In the genomic region with DNA sequence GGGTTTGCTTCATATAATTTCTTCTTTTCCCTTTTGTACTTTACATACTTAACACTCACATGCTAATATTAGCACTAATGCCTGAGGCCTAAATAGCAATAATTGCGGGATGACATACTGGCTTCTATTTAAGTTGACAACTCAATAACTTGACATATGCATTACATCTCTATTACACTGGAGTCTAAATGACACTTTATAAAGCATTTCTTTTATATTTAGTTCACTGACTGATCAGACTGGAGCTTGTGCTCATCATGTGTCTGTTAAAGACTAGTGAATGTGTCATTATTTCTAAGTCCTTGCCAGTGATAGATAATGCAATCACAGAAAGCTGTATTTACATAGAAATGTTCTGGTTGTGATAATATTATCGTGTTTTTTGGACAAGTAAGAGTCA, we compare ENCODE assay signal across 18 cellular contexts.
DNase-seq lines count a peak whose midpoint lies in the region; ATAC-seq, FAIRE-seq and TF ChIP-seq lines count a peak whose summit lies in the region.
"Had no signal": no experiment of that assay in that cellular context is flagged by ENCODE, and none has a peak within 500 bp of the region (broad histone marks: within the 10 kb centered on the region; RNA-seq: fewer than 3 reads in every experiment).

No MANE protein-coding gene starts in this region.

- H3K9me3 ChIP-seq in K562 (replicated peaks; ENCODE audit: control insufficient read depth, insufficient read depth, low read depth, low read length): no peaks in the 10 kb centered on the region
- H3K9me3 ChIP-seq in neural cell (ENCODE audit: low read length): no peaks in the 10 kb centered on the region
- H3K9me3 ChIP-seq in upper lobe of left lung: no peaks in the 10 kb centered on the region
- H3K9me3 ChIP-seq: BLaER1 treated with 17β-estradiol and CSF1 and Interleukin-3, amounts not matched to agents 10 nM and 100 nM had no signal

- POLR2A ChIA-PET in K562 (lab: Yijun Ruan, JAX): interaction anchor here (0.6 kb wide), 2 partner anchors 214 to 745 kb away, joined by 3 read pairs; no protein-coding TSS in a partner anchor

- no peaks in the 10 kb centered on the region for H3K79me2 ChIP-seq in K562 (ENCODE audit: control insufficient read depth, insufficient read depth, low read length)
- H3K79me2 ChIP-seq in neural cell (replicated peaks; ENCODE audit: insufficient read depth, low read length): no peaks in the 10 kb centered on the region

- in situ Hi-C loops in K562 (cut with MboI): no loop called here

- H3K27ac ChIP-seq in K562 (ENCODE audit: extremely low read depth, low read depth, low read length) (no peak overlapping the region), neural cell (ENCODE audit: low read length) (peak overlapping the region; percentile 86), upper lobe of left lung (no peak overlapping the region)
- H3K27ac ChIP-seq: BLaER1 treated with 17β-estradiol and CSF1 and Interleukin-3, amounts not matched to agents 10 nM and 100 nM had no signal

- no peak for FAIRE-seq in K562 (lab: Jason Lieb, UNC)
- FAIRE-seq: GM12878, HTR-8/SVneo had no signal

- peaks cover 5% of the 10 kb centered on the region for H3F3A ChIP-seq in neural cell (ENCODE audit: insufficient read depth, low read length, poor library complexity, severe bottlenecking)

- no peaks in the 10 kb centered on the region for H3K9me1 ChIP-seq in K562 (ENCODE audit: control insufficient read depth, insufficient read depth, low read length)

- TF ChIP-seq RAD21 in K562 (CRISPR knock-in tag; conservative IDR thresholded peaks at IDR 0.05 in 1 of 2, IDR thresholded peaks at IDR 0.05 in 1 of 2) (no peak), neural cell (conservative IDR thresholded peaks at IDR 0.05) (peak; percentile 33)

- no peaks in the 10 kb centered on the region for H3K9me2 ChIP-seq in neural cell (ENCODE audit: insufficient read depth, low read length)

- intact Hi-C loops in K562 (cut with micrococcal nuclease): no loop called here

- TF ChIP-seq EP300 in K562 (IDR thresholded peaks at IDR 0.05; ENCODE audit: low read length): no peak
- TF ChIP-seq EP300 in neural cell (conservative IDR thresholded peaks at IDR 0.05; ENCODE audit: poor library complexity, severe bottlenecking): peak; percentile 99
- TF ChIP-seq EP300 in upper lobe of left lung (IDR thresholded peaks at IDR 0.05): no peak

- H3K4me2 ChIP-seq in K562 (ENCODE audit: insufficient read depth, low read length) (no peak overlapping the region), neural cell (ENCODE audit: low read length) (peak overlapping the region; percentile 1)
- H3K4me2 ChIP-seq: BLaER1 treated with 17β-estradiol and CSF1 and Interleukin-3, amounts not matched to agents 10 nM and 100 nM had no signal

- H3K9ac ChIP-seq in K562 (ENCODE audit: insufficient read depth in 1 of 2, low read depth in 2 of 2, low read length in 2 of 2): no peak overlapping the region
- H3K9ac ChIP-seq in neural cell (ENCODE audit: low read length): peak overlapping the region; percentile 44
- H3K9ac ChIP-seq: BLaER1 treated with 17β-estradiol and CSF1 and Interleukin-3, amounts not matched to agents 10 nM and 100 nM had no signal

- TF ChIP-seq POLR2A in K562 (conservative IDR thresholded peaks at IDR 0.05) (no peak), upper lobe of left lung (IDR thresholded peaks at IDR 0.05) (no peak)

- DNase-seq in COLO829 (ENCODE audit: low spot score) (peak; percentile 51), NCI-H1417 treated with DMSO at 0.1 percent for 48 hours (lab: John Stamatoyannopoulos, UW) (peak; percentile 6), K562 (ENCODE audit: extremely low read depth in 1 of 4, low spot score in 3 of 4) (no peak), upper lobe of left lung (no peak), NCI-H774 (lab: John Stamatoyannopoulos, UW) (no peak)
- no peak for DNase-seq in stimulated activated naive CD8-positive, alpha-beta T cell treated with anti-CD3 and anti-CD28 coated beads, Interleukin-15, Interleukin-2, amounts not matched to agents 100 U/mL and 50 U/mL, for 24 hours
- DNase-seq: CD8-positive, alpha-beta T cell; COR-L47; DMS 273 treated with DMSO at 0.1 percent for 48 hours; DMS53; DND-41; EL; GOT3; H9 had no signal

- H3K36me3 ChIP-seq in K562 (ENCODE audit: control insufficient read depth, insufficient read depth, low read length): no peaks in the 10 kb centered on the region
- H3K36me3 ChIP-seq in neural cell (ENCODE audit: insufficient read depth, low read length): no peaks in the 10 kb centered on the region
- H3K36me3 ChIP-seq in upper lobe of left lung: no peaks in the 10 kb centered on the region
- H3K36me3 ChIP-seq: BLaER1 treated with 17β-estradiol and CSF1 and Interleukin-3, amounts not matched to agents 10 nM and 100 nM had no signal

- H2AFZ ChIP-seq in K562 (ENCODE audit: low read depth, low read length) (no peak overlapping the region), neural cell (ENCODE audit: low read depth, low read length) (no peak overlapping the region)

- no TSS peak for BruUV-seq in K562 (replicated peaks; lab: Mats Ljungman, UMichigan)

- no peak overlapping the region for H3K4me3 ChIP-seq in K562
- no peak overlapping the region for H3K4me3 ChIP-seq in neural cell (ENCODE audit: low read length)
- no peak overlapping the region for H3K4me3 ChIP-seq in upper lobe of left lung
- H3K4me3 ChIP-seq: BLaER1 treated with 17β-estradiol and CSF1 and Interleukin-3, amounts not matched to agents 10 nM and 100 nM; GM12878 had no signal

- CTCF ChIA-PET in K562 (lab: Yijun Ruan, JAX; ENCODE audit: low intra/inter-chr PET ratio): no interaction called here

- H3K4me1 ChIP-seq in K562 (replicated peaks in 1 of 2; ENCODE audit: control insufficient read depth in 2 of 2, insufficient read depth in 2 of 2, low read length in 2 of 2): peaks cover 0 to 7% of the 10 kb centered on the region in 2 experiments; a peak in 2 of 5 replicates
- H3K4me1 ChIP-seq in upper lobe of left lung: peaks cover 0 to 3% (median 0%) of the 10 kb centered on the region in 4 donors

- TF ChIP-seq CTCF in K562 (IDR thresholded peaks at IDR 0.05 in 2 of 3, conservative IDR thresholded peaks at IDR 0.05 in 1 of 3; ENCODE audit: insufficient read depth in 2 of 3, low read depth in 1 of 3, low read length in 3 of 3) (no peak), neural cell (IDR thresholded peaks at IDR 0.05; ENCODE audit: poor library complexity, severe bottlenecking) (no peak), upper lobe of left lung (IDR thresholded peaks at IDR 0.05) (no peak)

- no peaks in the 10 kb centered on the region for H4K20me1 ChIP-seq in K562 (replicated peaks; ENCODE audit: control insufficient read depth, insufficient read depth, low read length)
- H4K20me1 ChIP-seq in neural cell (ENCODE audit: insufficient read depth): no peaks in the 10 kb centered on the region
- H4K20me1 ChIP-seq: BLaER1 treated with 17β-estradiol and CSF1 and Interleukin-3, amounts not matched to agents 10 nM and 100 nM had no signal

- H3K27me3 ChIP-seq in K562 (ENCODE audit: control insufficient read depth in 2 of 2, insufficient read depth in 2 of 2, low read length in 2 of 2) (no peaks in the 10 kb centered on the region), neural cell (ENCODE audit: insufficient read depth, low read depth, low read length) (no peaks in the 10 kb centered on the region), upper lobe of left lung (no peaks in the 10 kb centered on the region)
- H3K27me3 ChIP-seq: BLaER1 treated with 17β-estradiol and CSF1 and Interleukin-3, amounts not matched to agents 10 nM and 100 nM had no signal

- 55% methylated on average over 2 of the region's 2 CpGs for WGBS in K562 (ENCODE audit: insufficient coverage, low coverage, missing lambda C conversion rate)
- WGBS in upper lobe of left lung, 2 donors: 84 to 89% methylated on average over 2 of the region's 2 CpGs

- no peak for ATAC-seq in K562
- no peak for ATAC-seq in upper lobe of left lung (ENCODE audit: low FRiP score in 2 of 2)
- ATAC-seq in stimulated activated naive CD8-positive, alpha-beta T cell treated with anti-CD3 and anti-CD28 coated beads, Interleukin-15, Interleukin-2, amounts not matched to agents 100 U/mL and 50 U/mL, for 24 hours: no peak
- ATAC-seq: CD8-positive, alpha-beta T cell; GM12878 had no signal

TF ChIP-seq in K562, 482 proteins besides CTCF, POLR2A, EP300 and RAD21:
- TF ChIP-seq CBFA2T3 (IDR thresholded peaks at IDR 0.05) (peak; percentile 15; the same call in 1 of the 2 replicates), HDAC8 (tag; IDR thresholded peaks at IDR 0.05) (no peak)

TF ChIP-seq in neural cell, 6 proteins besides CTCF, POLR2A, EP300 and RAD21:
- TF ChIP-seq, protein P1, sequence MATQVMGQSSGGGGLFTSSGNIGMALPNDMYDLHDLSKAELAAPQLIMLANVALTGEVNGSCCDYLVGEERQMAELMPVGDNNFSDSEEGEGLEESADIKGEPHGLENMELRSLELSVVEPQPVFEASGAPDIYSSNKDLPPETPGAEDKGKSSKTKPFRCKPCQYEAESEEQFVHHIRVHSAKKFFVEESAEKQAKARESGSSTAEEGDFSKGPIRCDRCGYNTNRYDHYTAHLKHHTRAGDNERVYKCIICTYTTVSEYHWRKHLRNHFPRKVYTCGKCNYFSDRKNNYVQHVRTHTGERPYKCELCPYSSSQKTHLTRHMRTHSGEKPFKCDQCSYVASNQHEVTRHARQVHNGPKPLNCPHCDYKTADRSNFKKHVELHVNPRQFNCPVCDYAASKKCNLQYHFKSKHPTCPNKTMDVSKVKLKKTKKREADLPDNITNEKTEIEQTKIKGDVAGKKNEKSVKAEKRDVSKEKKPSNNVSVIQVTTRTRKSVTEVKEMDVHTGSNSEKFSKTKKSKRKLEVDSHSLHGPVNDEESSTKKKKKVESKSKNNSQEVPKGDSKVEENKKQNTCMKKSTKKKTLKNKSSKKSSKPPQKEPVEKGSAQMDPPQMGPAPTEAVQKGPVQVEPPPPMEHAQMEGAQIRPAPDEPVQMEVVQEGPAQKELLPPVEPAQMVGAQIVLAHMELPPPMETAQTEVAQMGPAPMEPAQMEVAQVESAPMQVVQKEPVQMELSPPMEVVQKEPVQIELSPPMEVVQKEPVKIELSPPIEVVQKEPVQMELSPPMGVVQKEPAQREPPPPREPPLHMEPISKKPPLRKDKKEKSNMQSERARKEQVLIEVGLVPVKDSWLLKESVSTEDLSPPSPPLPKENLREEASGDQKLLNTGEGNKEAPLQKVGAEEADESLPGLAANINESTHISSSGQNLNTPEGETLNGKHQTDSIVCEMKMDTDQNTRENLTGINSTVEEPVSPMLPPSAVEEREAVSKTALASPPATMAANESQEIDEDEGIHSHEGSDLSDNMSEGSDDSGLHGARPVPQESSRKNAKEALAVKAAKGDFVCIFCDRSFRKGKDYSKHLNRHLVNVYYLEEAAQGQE (IDR thresholded peaks at IDR 0.05; ENCODE audit: borderline replicate concordance): peak; percentile 76
- TF ChIP-seq SMC3 (conservative IDR thresholded peaks at IDR 0.05; ENCODE audit: poor library complexity) (no peak), POLR2AphosphoS5 (IDR thresholded peaks at IDR 0.05) (peak; percentile 92)

Comparison
In these comparisons a context has a peak if more than half of its experiments do, and no peak if none do; other contexts are left out.
1. DNase-seq: peak in COLO829 (single experiment) and NCI-H1417 treated with DMSO at 0.1 percent for 48 hours (single experiment); none in K562 (0 of 4), upper lobe of left lung (0 of 2), stimulated activated naive CD8-positive, alpha-beta T cell treated with anti-CD3 and anti-CD28 coated beads, Interleukin-15, Interleukin-2, amounts not matched to agents 100 U/mL and 50 U/mL, for 24 hours (single experiment) and NCI-H774 (single experiment).